23 cellular contexts compared by ENCODE assay signal in the genomic region with DNA sequence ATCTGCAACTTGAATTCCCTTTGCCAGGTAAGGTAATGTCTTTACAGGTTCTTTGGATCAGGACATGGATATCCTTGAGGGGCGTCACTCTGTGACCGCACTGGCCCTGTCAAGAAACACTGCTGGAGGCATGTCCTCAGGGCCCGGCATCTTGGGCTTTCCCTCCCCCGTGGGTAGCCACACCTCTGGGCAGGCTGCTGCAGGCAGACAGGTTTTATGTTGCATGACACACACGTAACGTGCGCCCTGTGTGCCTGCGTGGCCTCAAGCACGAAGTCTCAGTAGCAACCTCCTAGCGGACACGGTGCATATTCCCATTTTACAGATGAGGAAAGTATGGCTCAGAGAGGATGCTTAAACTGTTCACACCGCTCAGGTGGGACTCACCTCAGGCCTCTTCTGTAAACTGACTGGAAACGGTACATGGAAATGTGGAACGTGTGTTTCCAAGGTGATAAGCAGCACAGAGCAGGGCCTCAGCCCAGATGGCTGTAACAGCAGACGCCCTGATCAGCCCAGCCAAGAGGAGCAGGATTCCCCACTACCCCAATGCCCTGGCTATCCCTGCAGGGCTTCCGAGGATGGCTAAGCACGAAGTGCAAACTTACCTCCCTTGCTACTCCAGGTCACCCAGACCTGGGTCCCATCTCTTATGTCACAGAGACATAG.
"Had no signal": no experiment of that assay in that cellular context is flagged by ENCODE, and none has a peak within 500 bp of the region (broad histone marks: within the 10 kb centered on the region; RNA-seq: fewer than 3 reads in every experiment).

No MANE protein-coding gene starts in this region.

- H3K36me3 ChIP-seq: brain microvascular endothelial cell, esophagus muscularis mucosa, heart right ventricle, right lobe of liver, transverse colon, uterus had no signal

- H3K27ac ChIP-seq: brain microvascular endothelial cell, esophagus muscularis mucosa, foreskin keratinocyte, heart right ventricle, right lobe of liver, transverse colon, uterus had no signal

- ATAC-seq: activated CD4-positive, alpha-beta T cell treated with anti-CD3 and anti-CD28 coated beads for 36 hours; foreskin keratinocyte; heart right ventricle; naive thymus-derived CD4-positive, alpha-beta T cell; right lobe of liver; stimulated activated naive B cell treated with anti-CD40 and anti-IgM and Interleukin-4, amounts not matched to agents 10 μg/mL and 1 μg/mL and 100 μg/mL, for 72 hours had no signal

- H3K4me1 ChIP-seq: esophagus muscularis mucosa, foreskin keratinocyte, heart right ventricle, right lobe of liver, transverse colon, uterus had no signal

- H3K4me3 ChIP-seq: esophagus muscularis mucosa, heart right ventricle, right lobe of liver, transverse colon, uterus had no signal

- DNase-seq: activated CD4-positive, alpha-beta T cell treated with anti-CD3 and anti-CD28 coated beads for 36 hours; activated CD4-positive, alpha-beta T cell treated with anti-CD3 and anti-CD28 coated beads, Interleukin-2, amount 50 U/mL, for 4 hours; activated CD4-positive, CD25-positive, alpha-beta regulatory T cell; activated effector memory CD4-positive, alpha-beta T cell treated with Interleukin-2 at 50 U/mL for 16 hours; activated naive CD4-positive, alpha-beta T cell treated with anti-CD3 and anti-CD28 coated beads for 36 hours; activated naive CD8-positive, alpha-beta T cell treated with anti-CD3 and anti-CD28 coated beads, Interleukin-2, amount 10 ng/mL, durations not matched to agents 7 days and 5 days; brain microvascular endothelial cell; central memory CD4-positive, alpha-beta T cell; dermis blood vessel endothelial cell; effector CD4-positive, alpha-beta T cell; foreskin keratinocyte; heart right ventricle; midbrain; naive thymus-derived CD4-positive, alpha-beta T cell; small intestine; stimulated activated CD4-positive, alpha-beta T cell treated with anti-CD3 and anti-CD28 coated beads, Interleukin-1b, Interleukin-23, amount 100 ng/mL, for 48 hours; stimulated activated CD4-positive, alpha-beta T cell treated with anti-CD3 and anti-CD28 coated beads, Interleukin-4, amount 100 ng/mL, for 4 hours; stimulated activated CD8-positive, alpha-beta memory T cell treated with anti-CD3 and anti-CD28 coated beads, Interleukin-4, amount 100 ng/mL, for 48 hours; stimulated activated naive B cell treated with anti-CD40 and anti-IgM and Interleukin-4, amounts not matched to agents 10 μg/mL and 1 μg/mL and 100 μg/mL, for 72 hours; transverse colon; uterus had no signal

- H3K27me3 ChIP-seq: brain microvascular endothelial cell, foreskin keratinocyte, right lobe of liver, transverse colon, uterus had no signal

- H3K9me3 ChIP-seq: right lobe of liver, transverse colon, uterus had no signal
